ENCODE assay signal across 1 cellular context in genomic region chr11:72834905-72835304, GRCh38.
TF ChIP-seq lines count a peak whose summit lies in the region.

No MANE protein-coding gene starts in this region.

TF ChIP-seq in GM23338, 12 proteins besides CTCF, POLR2A, EP300 and RAD21 (continued from another document):
- TF ChIP-seq ZNF462 (CRISPR knock-in tag; IDR thresholded peaks at IDR 0.05), result no peak
